In genomic region chr11:32198053-32198452, GRCh38 we compare ENCODE assay signal across 2 cellular contexts.
A peak's percentile ranks its signal among the peaks of the same experiment; 100 is the strongest.
TF ChIP-seq lines count a peak whose summit lies in the region.

No MANE protein-coding gene starts in this region.

TF ChIP-seq in A549, 52 proteins besides CTCF, POLR2A, EP300 and RAD21 (continued from another document):
- TF ChIP-seq REST (IDR thresholded peaks at IDR 0.05) (peak; percentile 76), CEBPB (IDR thresholded peaks at IDR 0.05) (no peak), EHF (CRISPR knock-in tag; IDR thresholded peaks at IDR 0.05) (no peak), EHMT2 (IDR thresholded peaks at IDR 0.05; ENCODE audit: low read depth) (peak; percentile 51; the same call in 1 of the 2 replicates), BHLHE40 (IDR thresholded peaks at IDR 0.05; ENCODE audit: low read depth, low read length) (no peak)
TF ChIP-seq in A549: peak in this region for 2.

TF ChIP-seq in HEK293, 187 proteins besides CTCF, POLR2A, EP300 and RAD21:
- TF ChIP-seq REST (tag by site-specific recombination; IDR thresholded peaks at IDR 0.05) (peak; percentile 94), ZBTB1 (tag by site-specific recombination; IDR thresholded peaks at IDR 0.05) (no peak), RBAK (tag by site-specific recombination; IDR thresholded peaks at IDR 0.05) (no peak), ZBTB7A (tag by site-specific recombination; IDR thresholded peaks at IDR 0.05; ENCODE audit: low read depth) (no peak), OVOL3 (tag by site-specific recombination; IDR thresholded peaks at IDR 0.05) (no peak), KLF8 (tag by site-specific recombination; IDR thresholded peaks at IDR 0.05) (no peak), ZNF398 (tag by site-specific recombination; IDR thresholded peaks at IDR 0.05) (no peak), PRDM2 (tag by site-specific recombination; IDR thresholded peaks at IDR 0.05; ENCODE audit: borderline replicate concordance) (no peak)
